11 cellular contexts compared by ENCODE assay signal in genomic region chr3:132290833-132291232, GRCh38. TPM values are rescaled to one million over a fixed set of nuclear protein-coding genes. Genes with fewer than 3 reads are reported as not detected.
DNase-seq lines count a peak whose midpoint lies in the region; ATAC-seq lines count a peak whose summit lies in the region.
"Had no signal": no experiment of that assay in that cellular context is flagged by ENCODE, and none has a peak within 500 bp of the region (broad histone marks: within the 10 kb centered on the region; RNA-seq: fewer than 3 reads in every experiment).

No MANE protein-coding gene starts in this region.

- ATAC-seq in HG03175 (IDR thresholded peaks at IDR 0.05; ENCODE audit: unreplicated experiment) (no peak), HG03342 (IDR thresholded peaks at IDR 0.05; ENCODE audit: unreplicated experiment) (no peak)
- ATAC-seq: left lobe of liver had no signal

- DNase-seq in GM04503 (ENCODE audit: low read depth) (peak; percentile 17), NOMO-1 treated with dmso at 0.1 percent for 144 hours (lab: John Stamatoyannopoulos, UW; ENCODE audit: unreplicated experiment) (peak; percentile 94), fibroblast of gingiva (ENCODE audit: low read depth) (peak; percentile 85), renal cortical epithelial cell (ENCODE audit: low read depth) (peak; percentile 39), T-helper 9 cell (no peak)
- no peak for DNase-seq in stimulated activated CD4-positive, alpha-beta T cell treated with anti-CD3 and anti-CD28 coated beads, Interleukin-4, amount 100 ng/mL, for 4 hours
- DNase-seq: NCI-H1105 treated with DMSO at 0.1 percent for 48 hours had no signal

RNA-seq across cellular contexts. Expression of gene ACP3, which starts 26.4 kb away (rescaled TPM):
- not detected in 2 replicates for total RNA-seq in renal cortical epithelial cell
- total RNA-seq: endothelial cell of umbilical vein, left lobe of liver had no signal

Comparison
In these comparisons a context has a peak if more than half of its experiments do, and no peak if none do; other contexts are left out.
1. DNase-seq: peak in GM04503 (single experiment), NOMO-1 treated with dmso at 0.1 percent for 144 hours (single experiment), fibroblast of gingiva (single experiment) and renal cortical epithelial cell (single experiment); none in stimulated activated CD4-positive, alpha-beta T cell treated with anti-CD3 and anti-CD28 coated beads, Interleukin-4, amount 100 ng/mL, for 4 hours (0 of 2) and T-helper 9 cell (single experiment).